Comparison of ENCODE assay signal across 17 cellular contexts in the genomic region with DNA sequence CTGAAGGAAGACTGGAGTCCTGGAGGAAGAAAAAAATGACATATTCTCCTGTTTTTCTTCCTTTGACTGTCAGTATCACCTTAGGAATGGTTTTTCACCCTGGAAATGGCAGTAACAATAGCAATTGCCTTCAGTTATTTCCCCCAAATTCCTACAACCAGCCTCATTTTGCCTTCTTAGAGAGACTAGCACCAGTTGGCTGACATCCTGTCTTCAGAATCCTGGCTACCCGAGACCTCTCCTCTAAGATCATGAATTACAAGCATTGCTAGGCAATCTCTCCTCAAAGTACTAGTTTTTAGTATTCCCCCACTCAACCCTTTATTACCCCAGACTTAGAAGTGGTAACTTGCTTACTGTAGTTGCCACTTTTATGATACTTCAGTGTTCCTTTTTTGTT. TPM values are rescaled to one million over a fixed set of nuclear protein-coding genes. Genes with fewer than 3 reads are reported as not detected.
DNase-seq lines count a peak whose midpoint lies in the region; ATAC-seq and TF ChIP-seq lines count a peak whose summit lies in the region.
"Had no signal": no experiment of that assay in that cellular context is flagged by ENCODE, and none has a peak within 500 bp of the region (broad histone marks: within the 10 kb centered on the region; RNA-seq: fewer than 3 reads in every experiment).

No MANE protein-coding gene starts in this region.

- H3K27ac Mint-ChIP-seq in GM23338 (peak overlapping the region; percentile 64), endodermal cell (peak overlapping the region; percentile 7)
- H3K27ac Mint-ChIP-seq: CD4-positive, CD25-positive, alpha-beta regulatory T cell; HFFc6 had no signal

- WGBS in endodermal cell (ENCODE audit: insufficient coverage in 1 of 2, insufficient read length in 1 of 2), 2 experiments: 84 to 89% methylated on average over 1 of the region's 1 CpG
- WGBS in smooth muscle cell (ENCODE audit: low lambda C conversion rate): 80% methylated on average over 1 of the region's 1 CpG

- H2AFZ ChIP-seq in GM23338 (peak overlapping the region; percentile 70; the same call in 1 of the 2 replicates), smooth muscle cell (ENCODE audit: low read depth) (peak overlapping the region; percentile 21)

- H3K36me3 ChIP-seq in GM23338 (ENCODE audit: insufficient read depth) (no peaks in the 10 kb centered on the region), endodermal cell (ENCODE audit: control insufficient read depth, insufficient read depth, low read length) (no peaks in the 10 kb centered on the region), smooth muscle cell (ENCODE audit: low read depth) (no peaks in the 10 kb centered on the region)
- H3K36me3 ChIP-seq: BLaER1, HAP-1 had no signal

- H3K27me3 ChIP-seq in GM23338 (ENCODE audit: insufficient read depth): no peaks in the 10 kb centered on the region
- H3K27me3 ChIP-seq in endodermal cell (ENCODE audit: control insufficient read depth, insufficient read depth, low read length, poor library complexity, severe bottlenecking): no peaks in the 10 kb centered on the region
- H3K27me3 ChIP-seq in smooth muscle cell (ENCODE audit: low read depth): no peaks in the 10 kb centered on the region
- H3K27me3 ChIP-seq: BLaER1 had no signal

- peaks cover 13% of the 10 kb centered on the region for H3K4me1 ChIP-seq in GM23338 (ENCODE audit: insufficient read depth)
- no peaks in the 10 kb centered on the region for H3K4me1 ChIP-seq in endodermal cell (ENCODE audit: control insufficient read depth, insufficient read depth, low read length)
- no peaks in the 10 kb centered on the region for H3K4me1 ChIP-seq in smooth muscle cell (ENCODE audit: low read depth)
- H3K4me1 ChIP-seq: BLaER1, HAP-1 had no signal

- no peaks in the 10 kb centered on the region for H3K36me3 Mint-ChIP-seq in GM23338 (ENCODE audit: low read depth)
- no peaks in the 10 kb centered on the region for H3K36me3 Mint-ChIP-seq in endodermal cell (ENCODE audit: low read depth)
- H3K36me3 Mint-ChIP-seq: CD4-positive, CD25-positive, alpha-beta regulatory T cell had no signal

- H3K4me3 ChIP-seq in GM23338 (no peak overlapping the region), endodermal cell (ENCODE audit: low read length) (no peak overlapping the region), smooth muscle cell (no peak overlapping the region)
- H3K4me3 ChIP-seq: BLaER1, GM12878, HAP-1 had no signal

- H3K4me2 ChIP-seq in GM23338 (no peak overlapping the region), smooth muscle cell (no peak overlapping the region)
- H3K4me2 ChIP-seq: BLaER1 had no signal

- DNase-seq in GM23338 (ENCODE audit: low spot score) (peak; percentile 55), endodermal cell (no peak), iPS-NIHi7 (ENCODE audit: extremely low spot score) (peak; percentile 16), smooth muscle cell (lab: John Stamatoyannopoulos, UW; ENCODE audit: unreplicated experiment) (no peak), SIG-M5 treated with dmso at 0.1 percent for 504 hours (lab: John Stamatoyannopoulos, UW; ENCODE audit: unreplicated experiment) (no peak), NCI-H2227 treated with DMSO at 0.1 percent for 48 hours (lab: John Stamatoyannopoulos, UW) (no peak), NCI-H345 treated with DMSO at 0.1 percent for 48 hours (lab: John Stamatoyannopoulos, UW; ENCODE audit: unreplicated experiment) (no peak)
- DNase-seq: 8988T; AML-193; CD4-positive, CD25-positive, alpha-beta regulatory T cell; GOT3; HFFc6 had no signal

- H3K9ac ChIP-seq in endodermal cell (ENCODE audit: extremely low read depth, low read length, poor library complexity, severe bottlenecking) (no peak overlapping the region), smooth muscle cell (ENCODE audit: low read depth) (no peak overlapping the region)
- H3K9ac ChIP-seq: BLaER1 had no signal

- TF ChIP-seq CTCF in GM23338 (conservative IDR thresholded peaks at IDR 0.05; ENCODE audit: low read depth in 2 of 2) (no peak), endodermal cell (conservative IDR thresholded peaks at IDR 0.05) (no peak), smooth muscle cell (IDR thresholded peaks at IDR 0.05; ENCODE audit: borderline replicate concordance, insufficient read depth, poor library complexity, severe bottlenecking) (no peak)

- H3K79me2 ChIP-seq in GM23338 (replicated peaks; ENCODE audit: insufficient read depth): no peaks in the 10 kb centered on the region
- no peaks in the 10 kb centered on the region for H3K79me2 ChIP-seq in smooth muscle cell (ENCODE audit: low read depth)

- peaks cover 17% of the 10 kb centered on the region; the same call in 2 of the 3 replicates for H3K4me1 Mint-ChIP-seq in GM23338
- H3K4me1 Mint-ChIP-seq in endodermal cell: no peaks in the 10 kb centered on the region
- H3K4me1 Mint-ChIP-seq: CD4-positive, CD25-positive, alpha-beta regulatory T cell had no signal

- H3K27me3 Mint-ChIP-seq in GM23338 (ENCODE audit: insufficient read depth, low read depth, poor library complexity) (no peaks in the 10 kb centered on the region), endodermal cell (ENCODE audit: insufficient read depth) (no peaks in the 10 kb centered on the region)
- H3K27me3 Mint-ChIP-seq: CD4-positive, CD25-positive, alpha-beta regulatory T cell had no signal

- no peaks in the 10 kb centered on the region for H3K9me2 ChIP-seq in GM23338 (ENCODE audit: insufficient read depth)

- H4K20me1 ChIP-seq in GM23338 (replicated peaks; ENCODE audit: insufficient read depth) (no peaks in the 10 kb centered on the region), smooth muscle cell (ENCODE audit: low read depth) (no peaks in the 10 kb centered on the region)
- H4K20me1 ChIP-seq: BLaER1 had no signal

- H3K9me3 Mint-ChIP-seq in GM23338 (no peaks in the 10 kb centered on the region), endodermal cell (no peaks in the 10 kb centered on the region)

- H3K27ac ChIP-seq in GM23338 (ENCODE audit: low read depth): no peak overlapping the region; the same call in 1 of the 2 replicates
- H3K27ac ChIP-seq in endodermal cell (ENCODE audit: low read depth, low read length): no peak overlapping the region
- no peak overlapping the region for H3K27ac ChIP-seq in smooth muscle cell (ENCODE audit: low read depth)
- H3K27ac ChIP-seq: BLaER1, HL-60 had no signal

- H3K9me3 ChIP-seq in endodermal cell (ENCODE audit: control insufficient read depth, low read length): no peaks in the 10 kb centered on the region
- no peaks in the 10 kb centered on the region for H3K9me3 ChIP-seq in smooth muscle cell (replicated peaks; ENCODE audit: low read depth)
- H3K9me3 ChIP-seq: BLaER1, HAP-1 had no signal

- no peaks in the 10 kb centered on the region for H3F3A ChIP-seq in GM23338 (replicated peaks; ENCODE audit: low read depth)
- H3F3A ChIP-seq in smooth muscle cell (ENCODE audit: low read depth): no peaks in the 10 kb centered on the region

- ATAC-seq in GM23338: peak; percentile 65
- ATAC-seq: GM12878 had no signal

- H3K4me3 Mint-ChIP-seq in GM23338: no peak overlapping the region
- no peak overlapping the region for H3K4me3 Mint-ChIP-seq in endodermal cell
- H3K4me3 Mint-ChIP-seq: CD4-positive, CD25-positive, alpha-beta regulatory T cell; HFFc6 had no signal

TF ChIP-seq in GM23338, 12 proteins besides CTCF, POLR2A, EP300 and RAD21 (continues in another document):
- TF ChIP-seq, protein P1, sequence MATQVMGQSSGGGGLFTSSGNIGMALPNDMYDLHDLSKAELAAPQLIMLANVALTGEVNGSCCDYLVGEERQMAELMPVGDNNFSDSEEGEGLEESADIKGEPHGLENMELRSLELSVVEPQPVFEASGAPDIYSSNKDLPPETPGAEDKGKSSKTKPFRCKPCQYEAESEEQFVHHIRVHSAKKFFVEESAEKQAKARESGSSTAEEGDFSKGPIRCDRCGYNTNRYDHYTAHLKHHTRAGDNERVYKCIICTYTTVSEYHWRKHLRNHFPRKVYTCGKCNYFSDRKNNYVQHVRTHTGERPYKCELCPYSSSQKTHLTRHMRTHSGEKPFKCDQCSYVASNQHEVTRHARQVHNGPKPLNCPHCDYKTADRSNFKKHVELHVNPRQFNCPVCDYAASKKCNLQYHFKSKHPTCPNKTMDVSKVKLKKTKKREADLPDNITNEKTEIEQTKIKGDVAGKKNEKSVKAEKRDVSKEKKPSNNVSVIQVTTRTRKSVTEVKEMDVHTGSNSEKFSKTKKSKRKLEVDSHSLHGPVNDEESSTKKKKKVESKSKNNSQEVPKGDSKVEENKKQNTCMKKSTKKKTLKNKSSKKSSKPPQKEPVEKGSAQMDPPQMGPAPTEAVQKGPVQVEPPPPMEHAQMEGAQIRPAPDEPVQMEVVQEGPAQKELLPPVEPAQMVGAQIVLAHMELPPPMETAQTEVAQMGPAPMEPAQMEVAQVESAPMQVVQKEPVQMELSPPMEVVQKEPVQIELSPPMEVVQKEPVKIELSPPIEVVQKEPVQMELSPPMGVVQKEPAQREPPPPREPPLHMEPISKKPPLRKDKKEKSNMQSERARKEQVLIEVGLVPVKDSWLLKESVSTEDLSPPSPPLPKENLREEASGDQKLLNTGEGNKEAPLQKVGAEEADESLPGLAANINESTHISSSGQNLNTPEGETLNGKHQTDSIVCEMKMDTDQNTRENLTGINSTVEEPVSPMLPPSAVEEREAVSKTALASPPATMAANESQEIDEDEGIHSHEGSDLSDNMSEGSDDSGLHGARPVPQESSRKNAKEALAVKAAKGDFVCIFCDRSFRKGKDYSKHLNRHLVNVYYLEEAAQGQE (IDR thresholded peaks at IDR 0.05; ENCODE audit: unreplicated experiment): no peak
- no peak for TF ChIP-seq JUNB (IDR thresholded peaks at IDR 0.05; ENCODE audit: unreplicated experiment)
- TF ChIP-seq ZNF114 (CRISPR knock-in tag; IDR thresholded peaks at IDR 0.05): no peak

RNA-seq across cellular contexts. Expression of a gene that starts 53.4 kb away (rescaled TPM):
- total RNA-seq in GM23338 (2014; rRNA removed; shearing (Covaris generic)): not detected in 2 replicates
- polyA plus RNA-seq in GM23338 (2016; fragmentation: Nextera tagmentation; extraction: Ambion mirVana) (not detected in 2 replicates), smooth muscle cell (not detected in 2 replicates)
- total RNA-seq in endodermal cell (not detected), smooth muscle cell (not detected in 2 replicates)
- polyA plus RNA-seq in endodermal cell (2013, experiment 1 of 2): not detected
- polyA plus RNA-seq in endodermal cell (2013, experiment 2 of 2): not detected
- total RNA-seq: CD4-positive, CD25-positive, alpha-beta regulatory T cell; Daoy; GM12878; HFFc6 had no signal
- polyA plus RNA-seq: CD4-positive, CD25-positive, alpha-beta regulatory T cell; GM12878 had no signal

RNA-seq across cellular contexts. Expression of a gene that starts 55.8 kb away (rescaled TPM):
- 31.7 and 36.9 TPM in 2 replicates for total RNA-seq in GM23338 (2014; rRNA removed; shearing (Covaris generic))
- polyA plus RNA-seq in GM23338 (2016; fragmentation: Nextera tagmentation; extraction: Ambion mirVana) (15.1 and 16.3 TPM in 2 replicates), smooth muscle cell (7.3 and 8.5 TPM in 2 replicates)
- total RNA-seq in endodermal cell (10 to 100 TPM in 1 of 2 donors, 1 to 10 TPM in 1; 4.3 to 11.7 TPM), smooth muscle cell (15.6 and 21.2 TPM in 2 replicates)
- 3.5 TPM for polyA plus RNA-seq in endodermal cell (2013, experiment 1 of 2)
- 3.0 TPM for polyA plus RNA-seq in endodermal cell (2013, experiment 2 of 2)
- total RNA-seq: CD4-positive, CD25-positive, alpha-beta regulatory T cell; HFFc6 had no signal

Comparison
In these comparisons a context has a peak if more than half of its experiments do, and no peak if none do; other contexts are left out.
1. DNase-seq: peak in GM23338 (single experiment) and iPS-NIHi7 (single experiment); none in endodermal cell (single experiment), smooth muscle cell (single experiment), SIG-M5 treated with dmso at 0.1 percent for 504 hours (single experiment), NCI-H2227 treated with DMSO at 0.1 percent for 48 hours (single experiment) and NCI-H345 treated with DMSO at 0.1 percent for 48 hours (single experiment).